ENCODE assay signal across 11 cellular contexts in the genomic region with DNA sequence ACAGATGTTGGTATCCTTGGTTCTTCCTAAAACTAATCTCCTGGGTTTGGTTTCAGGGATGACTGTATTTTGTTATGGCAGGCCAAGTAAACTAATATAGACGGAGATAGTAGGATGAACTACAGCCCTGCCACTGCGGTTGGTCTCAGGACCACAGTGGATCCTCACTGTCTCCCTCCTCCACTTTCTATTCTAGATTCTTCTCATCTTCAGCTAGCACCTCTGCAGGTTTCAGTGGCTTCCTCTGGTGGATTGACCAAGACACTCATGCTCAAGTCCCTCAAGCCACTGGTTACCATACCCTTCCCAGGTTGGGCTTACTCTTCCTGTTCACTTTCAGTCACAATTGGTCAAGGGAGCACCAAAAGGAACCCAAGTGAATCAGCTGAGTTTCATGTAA.
"Had no signal": no experiment of that assay in that cellular context is flagged by ENCODE, and none has a peak within 500 bp of the region (broad histone marks: within the 10 kb centered on the region; RNA-seq: fewer than 3 reads in every experiment).

No MANE protein-coding gene starts in this region.

- H3K4me3 ChIP-seq: GM23248, GM23338, HAP-1 had no signal

- ATAC-seq: GM23338, HCT116 had no signal

- H3K36me3 ChIP-seq: HAP-1 had no signal

- H3K4me1 ChIP-seq: HAP-1 had no signal

- DNase-seq: GM23248, GOT3, H7, H9, HCEC 1CT, HFFc6 had no signal

- H3K27ac ChIP-seq: GM23248 had no signal

- H2AFZ ChIP-seq: GM23248, GM23338 had no signal

- H3K9me3 ChIP-seq: HAP-1 had no signal

- FAIRE-seq: H1, H54 had no signal

- H3K4me2 ChIP-seq: GM23338 had no signal

- H3K9ac ChIP-seq: GM23248 had no signal
